ENCODE assay signal across 1 cellular context in the genomic region with DNA sequence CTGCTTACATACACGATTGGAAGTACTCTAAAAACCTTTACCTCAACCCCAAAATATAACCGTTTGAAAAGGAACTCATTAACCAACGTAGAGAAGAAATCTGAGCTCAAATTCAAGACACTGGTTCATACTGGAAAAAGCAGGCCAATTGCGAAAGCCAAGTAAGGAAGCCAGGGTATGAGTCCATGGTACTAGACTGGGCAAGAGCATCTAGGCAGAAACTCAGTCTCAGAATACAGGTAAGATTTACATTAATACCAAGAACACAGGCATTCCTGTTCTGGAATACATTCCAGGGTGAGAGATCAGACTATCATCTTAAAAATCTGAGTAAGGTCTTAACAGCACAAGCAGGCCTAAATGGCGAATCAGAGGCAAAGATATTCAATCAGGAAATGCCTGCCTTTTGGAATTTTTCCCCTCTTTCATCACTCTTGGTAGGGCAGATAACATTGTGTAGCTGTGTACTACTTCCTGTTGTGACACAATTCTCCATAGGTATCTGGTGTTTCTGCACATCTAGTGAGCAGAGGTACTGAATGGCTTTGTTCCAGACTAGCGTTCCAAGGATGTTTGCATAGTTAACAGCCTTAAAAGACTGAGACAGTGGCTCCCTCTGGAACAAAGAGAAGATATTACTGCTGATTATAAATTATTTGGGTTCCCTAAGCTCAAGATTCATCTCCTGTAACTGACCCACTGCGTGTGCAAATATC.
TF ChIP-seq lines count a peak whose summit lies in the region.

No MANE protein-coding gene starts in this region.

TF ChIP-seq in SK-N-SH, 30 proteins besides CTCF, POLR2A, EP300 and RAD21 (continued from another document):
- TF ChIP-seq, protein P1, sequence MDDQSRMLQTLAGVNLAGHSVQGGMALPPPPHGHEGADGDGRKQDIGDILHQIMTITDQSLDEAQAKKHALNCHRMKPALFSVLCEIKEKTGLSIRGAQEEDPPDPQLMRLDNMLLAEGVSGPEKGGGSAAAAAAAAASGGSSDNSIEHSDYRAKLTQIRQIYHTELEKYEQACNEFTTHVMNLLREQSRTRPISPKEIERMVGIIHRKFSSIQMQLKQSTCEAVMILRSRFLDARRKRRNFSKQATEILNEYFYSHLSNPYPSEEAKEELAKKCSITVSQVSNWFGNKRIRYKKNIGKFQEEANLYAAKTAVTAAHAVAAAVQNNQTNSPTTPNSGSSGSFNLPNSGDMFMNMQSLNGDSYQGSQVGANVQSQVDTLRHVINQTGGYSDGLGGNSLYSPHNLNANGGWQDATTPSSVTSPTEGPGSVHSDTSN (IDR thresholded peaks at IDR 0.05), result no peak
